8 cellular contexts compared by ENCODE assay signal in genomic region chr11:65546217-65546958, GRCh38. TPM values are rescaled to one million over a fixed set of nuclear protein-coding genes. Genes with fewer than 3 reads are reported as not detected.
DNase-seq lines count a peak whose midpoint lies in the region; ATAC-seq, FAIRE-seq and TF ChIP-seq lines count a peak whose summit lies in the region.

No MANE protein-coding gene starts in this region.

- BruUV-seq in GM12878 (replicated peaks; lab: Mats Ljungman, UMichigan) = no TSS peak

- peak overlapping the region; percentile 91 for H3K4me2 ChIP-seq in GM12878 (ENCODE audit: control insufficient read depth, insufficient read depth)

- H3K27me3 ChIP-seq in GM06990 (replicated peaks; ENCODE audit: control insufficient read depth, insufficient read depth, low read length) = no peaks in the 10 kb centered on the region
- no peaks in the 10 kb centered on the region for H3K27me3 ChIP-seq in GM12878 (replicated peaks in 1 of 2; ENCODE audit: control insufficient read depth in 2 of 2, insufficient read depth in 2 of 2, low read length in 1 of 2)
- no peaks in the 10 kb centered on the region for H3K27me3 ChIP-seq in right lobe of liver

- RAD21 ChIA-PET in GM12878 (lab: Charles Lee; ENCODE audit: unreplicated experiment) = interaction anchor here (0.6 to 1.3 kb wide), 6 partner anchors 16 to 69 kb away, joined by 3 to 6 read pairs (median 3); partner anchors contain the start of genes EHBP1L1, FAM89B, PCNX3 and ZNRD2

- no peak for FAIRE-seq in GM12878 (lab: Jason Lieb, UNC)

- peak overlapping the region; percentile 43; the same call in 1 of the 2 replicates for H3K9ac ChIP-seq in GM12878 (ENCODE audit: control insufficient read depth, insufficient read depth, low read length)

- ATAC-seq in GM12878 (peak; percentile 93), right lobe of liver (peak; percentile 87 to 92 (median 90))

- SMC1A ChIA-PET in GM12878 (lab: Charles Lee; ENCODE audit: uncharacterized antibody, unreplicated experiment) = interaction anchor here (1.4 to 1.6 kb wide), 2 partner anchors 25 to 27 kb away, joined by 3 to 5 read pairs; partner anchors contain the start of gene FAM89B

- TF ChIP-seq POLR2A in GM12878 (IDR thresholded peaks at IDR 0.05; ENCODE audit: low read depth, low read length) (peak; percentile 69), right lobe of liver (IDR thresholded peaks at IDR 0.05) (peak; percentile 54)

- peak overlapping the region; percentile 87 for H2AFZ ChIP-seq in GM12878 (ENCODE audit: control insufficient read depth, low read depth, low read length)

- no peak for TF ChIP-seq CTCF in GM06990 (IDR thresholded peaks at IDR 0.05; ENCODE audit: insufficient read depth, low read length, poor library complexity, severe bottlenecking)
- TF ChIP-seq CTCF in HEK293 (tag by site-specific recombination; IDR thresholded peaks at IDR 0.05) = no peak
- no peak for TF ChIP-seq CTCF in GM12878 (IDR thresholded peaks at IDR 0.05 in 2 of 3, conservative IDR thresholded peaks at IDR 0.05 in 1 of 3; ENCODE audit: control insufficient read depth in 2 of 3, extremely low read depth in 1 of 3, insufficient read depth in 1 of 3, low read depth in 3 of 3, low read length in 3 of 3)
- TF ChIP-seq CTCF in right lobe of liver (IDR thresholded peaks at IDR 0.05) = no peak

- H3K9me3 ChIP-seq in HEK293 (ENCODE audit: control insufficient read depth, insufficient read depth, low read depth, low read length) (no peaks in the 10 kb centered on the region), GM12878 (replicated peaks; ENCODE audit: control insufficient read depth, insufficient read depth, low read length) (no peaks in the 10 kb centered on the region), right lobe of liver (no peaks in the 10 kb centered on the region)

- H3K79me2 ChIP-seq in GM12878 (ENCODE audit: control insufficient read depth, insufficient read depth, low read length) = no peaks in the 10 kb centered on the region

- DNase-seq in GM06990 (ENCODE audit: extremely low read depth, insufficient read length) (peak; percentile 92), NCI-H1048 (lab: John Stamatoyannopoulos, UW) (peak; percentile 82), T-helper 22 cell (ENCODE audit: low read depth) (peak; percentile 97), GM12878 (ENCODE audit: low read depth, low spot score) (no peak), right lobe of liver (peak; percentile 98 to 99 (median 98)), putamen (ENCODE audit: low spot score) (no peak)
- peak; percentile 94 for DNase-seq in stimulated activated CD8-positive, alpha-beta memory T cell treated with anti-CD3 and anti-CD28 coated beads, Interleukin-12 subunit alpha, Interleukin-12 subunit beta, amount 100 ng/mL, for 24 hours (ENCODE audit: extremely low read depth)

- TF ChIP-seq RAD21 in GM12878 (IDR thresholded peaks at IDR 0.05; ENCODE audit: insufficient read depth, low read depth, low read length) = no peak

- peak overlapping the region; percentile 62 for H3K4me3 ChIP-seq in GM06990 (replicated peaks; ENCODE audit: low read depth, low read length)
- H3K4me3 ChIP-seq in HEK293 (ENCODE audit: low read depth, low read length) = peak overlapping the region; percentile 31
- H3K4me3 ChIP-seq in GM12878 = peak overlapping the region; percentile 68
- peak overlapping the region; percentile 57 to 76 (median 69) for H3K4me3 ChIP-seq in right lobe of liver

- no peaks in the 10 kb centered on the region for H4K20me1 ChIP-seq in GM12878 (ENCODE audit: control insufficient read depth, insufficient read depth)

- intact Hi-C loops in GM12878 (cut with micrococcal nuclease; ENCODE audit: unreplicated experiment) (no loop called here), right lobe of liver (cut with DNase I) (no loop called here)

- POLR2A ChIA-PET in HEK293 (lab: Yijun Ruan, JAX) (interaction anchor here (0.7 to 3.0 kb wide), 8 partner anchors 10 to 55 kb away, joined by 4 to 14 read pairs (median 7); partner anchors contain the start of genes FAM89B, LTBP3, SCYL1 and ZNRD2), GM12878 (lab: Charles Lee) (interaction anchor here (0.5 to 0.7 kb wide), 6 partner anchors 15 to 234 kb away, joined by 3 to 6 read pairs (median 4); partner anchors contain the start of gene FAM89B)

- CTCF ChIA-PET in HEK293 (lab: Yijun Ruan, JAX) = interaction anchor here (2.1 kb wide), 1 partner anchor 25 kb away, joined by 11 read pairs; the partner anchor contains the start of gene ZNRD2
- CTCF ChIA-PET in GM12878 (lab: Yijun Ruan, JAX) = interaction anchor here (0.6 to 1.6 kb wide), 4 partner anchors 24 to 513 kb away, joined by 3 to 5 read pairs (median 4); partner anchors contain the start of gene ZNRD2

- no peak for TF ChIP-seq EP300 in GM12878 (IDR thresholded peaks at IDR 0.05; ENCODE audit: borderline replicate concordance in 1 of 2, control insufficient read depth in 1 of 2, low read depth in 2 of 2, low read length in 2 of 2)

- H3K36me3 ChIP-seq in GM06990 (ENCODE audit: control insufficient read depth, insufficient read depth, low read length) (no peaks in the 10 kb centered on the region), HEK293 (ENCODE audit: control insufficient read depth in 2 of 2, insufficient read depth in 1 of 2, low read length in 2 of 2) (peaks cover 5 to 81% of the 10 kb centered on the region in 2 experiments; a peak in 2 of 3 replicates), GM12878 (ENCODE audit: control insufficient read depth in 2 of 2, insufficient read depth in 2 of 2, low read length in 1 of 2) (no peaks in the 10 kb centered on the region), right lobe of liver (no peaks in the 10 kb centered on the region)

- in situ Hi-C loops in GM12878 (cut with MboI) = no loop called here

- WGBS in GM12878 (ENCODE audit: insufficient coverage, insufficient replicate concordance, low lambda C conversion rate, missing lambda C conversion rate) = under 1% methylated on average over 44 of the region's 64 CpGs
- WGBS in right lobe of liver (ENCODE audit: insufficient coverage, low coverage, low lambda C conversion rate, missing lambda C conversion rate) = 2% methylated on average over 17 of the region's 64 CpGs

- H3K4me1 ChIP-seq in HEK293 (ENCODE audit: control insufficient read depth, insufficient read depth, low read length) (no peaks in the 10 kb centered on the region; the same call in 1 of the 2 replicates), GM12878 (ENCODE audit: control insufficient read depth, insufficient read depth, low read length) (peaks cover 23% of the 10 kb centered on the region), right lobe of liver (peaks cover 0 to 20% (median 6%) of the 10 kb centered on the region in 4 donors)

- no peak overlapping the region for H3K27ac ChIP-seq in HEK293 (ENCODE audit: extremely low read depth, low read depth, low read length)
- H3K27ac ChIP-seq in GM12878 (ENCODE audit: control insufficient read depth, insufficient read depth) = no peak overlapping the region
- H3K27ac ChIP-seq in right lobe of liver = peak overlapping the region; percentile 21 to 81 (median 51)

RNA-seq across cellular contexts. Expression of gene LTBP3, which starts 11.8 kb away (rescaled TPM):
- 8.6 and 11.6 TPM in 2 replicates for total RNA-seq in GM12878 (2013; cell fraction: nucleolus; rRNA removed)
- total RNA-seq in GM12878 (2014; rRNA removed) (8.5 and 9.0 TPM in 2 replicates), GM12878 (2014; rRNA removed; fragmentation: Illumina TruSeq; extraction: Trizol) (1.2 and 2.2 TPM in 2 replicates), GM12878 (2021) (8.0 and 9.0 TPM in 2 replicates), right lobe of liver (10 to 100 TPM; 26.6 to 94.1 (median 46.8) TPM)
- 12.8 TPM for polyA plus RNA-seq in GM12878 (2011; ENCODE audit: low read depth)
- polyA plus RNA-seq in GM12878 (2011; rRNA removed) (3.1 and 7.0 TPM in 2 replicates), GM12878 (2014; fragmentation: Illumina TruSeq; extraction: Trizol) (1.00 and 2.3 TPM in 2 replicates), GM12878 (2014; fragmentation: Nextera tagmentation; extraction: Ambion mirVana) (not detected), GM12878 (2014; rRNA removed) (12.2 and 14.7 TPM in 2 replicates), GM12878 (2016; fragmentation: Nextera tagmentation; extraction: Ambion mirVana) (1 to 10 TPM; 4.0 to 5.5 TPM)
- polyA plus RNA-seq in GM12878 (2011; cell fraction: cytosol; rRNA removed) = 14.4 and 24.0 TPM in 2 replicates
- polyA plus RNA-seq in GM12878 (2011; cell fraction: nucleus; rRNA removed) = 47.3 and 52.7 TPM in 2 replicates
- 15.6 and 16.4 TPM in 2 replicates for polyA plus RNA-seq in GM12878 (2012)
- 3.8 and 4.7 TPM in 2 replicates for polyA minus RNA-seq in GM12878 (2011; rRNA and poly(A)+ RNA removed)
- 5.6 and 6.7 TPM in 2 replicates for polyA minus RNA-seq in GM12878 (2011; cell fraction: cytosol; rRNA and poly(A)+ RNA removed)
- 6.6 and 12.8 TPM in 2 replicates for polyA minus RNA-seq in GM12878 (2011; cell fraction: nucleus; rRNA and poly(A)+ RNA removed)

RNA-seq across cellular contexts. Expression of gene SCYL1, which starts 21.5 kb away (rescaled TPM):
- 28.9 and 34.4 TPM in 2 replicates for total RNA-seq in GM12878 (2013; cell fraction: nucleolus; rRNA removed)
- 75.1 and 82.7 TPM in 2 replicates for total RNA-seq in GM12878 (2014; rRNA removed)
- 25.9 and 29.3 TPM in 2 replicates for total RNA-seq in GM12878 (2014; rRNA removed; fragmentation: Illumina TruSeq; extraction: Trizol)
- total RNA-seq in GM12878 (2021) = 66.7 and 67.8 TPM in 2 replicates
- polyA plus RNA-seq in GM12878 (2011; ENCODE audit: low read depth) = 16.4 TPM
- polyA plus RNA-seq in GM12878 (2011; rRNA removed) = 17.8 and 43.1 TPM in 2 replicates
- polyA plus RNA-seq in GM12878 (2011; cell fraction: cytosol; rRNA removed) = 88.7 and 112 TPM in 2 replicates
- polyA plus RNA-seq in GM12878 (2011; cell fraction: nucleus; rRNA removed) = 114 and 150 TPM in 2 replicates
- 35.1 and 36.8 TPM in 2 replicates for polyA plus RNA-seq in GM12878 (2012)
- polyA plus RNA-seq in GM12878 (2014; fragmentation: Illumina TruSeq; extraction: Trizol) = 6.9 and 32.5 TPM in 2 replicates
- 1 to 10 TPM in 1 of 2 experiments, under 1 TPM in 1; 0.80 to 6.3 TPM for polyA plus RNA-seq in GM12878 (2014; fragmentation: Nextera tagmentation; extraction: Ambion mirVana)
- polyA plus RNA-seq in GM12878 (2014; rRNA removed) = 68.0 and 74.6 TPM in 2 replicates
- 10 to 100 TPM; 59.2 to 65.4 TPM for polyA plus RNA-seq in GM12878 (2016; fragmentation: Nextera tagmentation; extraction: Ambion mirVana)
- polyA minus RNA-seq in GM12878 (2011; rRNA and poly(A)+ RNA removed) = 43.5 and 70.6 TPM in 2 replicates
- polyA minus RNA-seq in GM12878 (2011; cell fraction: cytosol; rRNA and poly(A)+ RNA removed) = 23.4 and 34.6 TPM in 2 replicates
- 16.7 and 26.3 TPM in 2 replicates for polyA minus RNA-seq in GM12878 (2011; cell fraction: nucleus; rRNA and poly(A)+ RNA removed)
- 10 to 100 TPM; 51.3 to 82.3 (median 57.0) TPM for total RNA-seq in right lobe of liver

RNA-seq across cellular contexts. Expression of gene ZNRD2, which starts 23.9 kb away (rescaled TPM):
- 31.8 and 42.8 TPM in 2 replicates for total RNA-seq in GM12878 (2013; cell fraction: nucleolus; rRNA removed)
- total RNA-seq in GM12878 (2014; rRNA removed) = 71.3 and 77.0 TPM in 2 replicates
- total RNA-seq in GM12878 (2014; rRNA removed; fragmentation: Illumina TruSeq; extraction: Trizol) = 20.0 and 24.8 TPM in 2 replicates
- total RNA-seq in GM12878 (2021) = 62.0 and 63.3 TPM in 2 replicates
- polyA plus RNA-seq in GM12878 (2011; ENCODE audit: low read depth) = 35.6 TPM
- 13.4 and 32.2 TPM in 2 replicates for polyA plus RNA-seq in GM12878 (2011; rRNA removed)
- 60.6 and 85.4 TPM in 2 replicates for polyA plus RNA-seq in GM12878 (2011; cell fraction: cytosol; rRNA removed)
- polyA plus RNA-seq in GM12878 (2011; cell fraction: nucleus; rRNA removed) = 70.4 and 75.4 TPM in 2 replicates
- polyA plus RNA-seq in GM12878 (2012) = 43.7 and 53.4 TPM in 2 replicates
- 1.2 and 7.9 TPM in 2 replicates for polyA plus RNA-seq in GM12878 (2014; fragmentation: Illumina TruSeq; extraction: Trizol)
- polyA plus RNA-seq in GM12878 (2014; fragmentation: Nextera tagmentation; extraction: Ambion mirVana) = 10 to 100 TPM; 14.8 to 48.7 TPM
- polyA plus RNA-seq in GM12878 (2014; rRNA removed) = 74.8 and 79.0 TPM in 2 replicates
- polyA plus RNA-seq in GM12878 (2016; fragmentation: Nextera tagmentation; extraction: Ambion mirVana) = 100 to 1,000 TPM; 107 to 111 TPM
- 5.0 and 12.2 TPM in 2 replicates for polyA minus RNA-seq in GM12878 (2011; rRNA and poly(A)+ RNA removed)
- polyA minus RNA-seq in GM12878 (2011; cell fraction: cytosol; rRNA and poly(A)+ RNA removed) = 5.8 and 6.9 TPM in 2 replicates
- 32.3 and 48.6 TPM in 2 replicates for polyA minus RNA-seq in GM12878 (2011; cell fraction: nucleus; rRNA and poly(A)+ RNA removed)
- total RNA-seq in right lobe of liver = 10 to 100 TPM; 11.6 to 43.2 (median 16.5) TPM

RNA-seq across cellular contexts. Expression of gene FAM89B, which starts 25.9 kb away (rescaled TPM):
- 6.1 and 7.8 TPM in 2 replicates for total RNA-seq in GM12878 (2013; cell fraction: nucleolus; rRNA removed)
- 26.2 and 32.0 TPM in 2 replicates for total RNA-seq in GM12878 (2014; rRNA removed)
- total RNA-seq in GM12878 (2014; rRNA removed; fragmentation: Illumina TruSeq; extraction: Trizol) = 7.2 and 10.4 TPM in 2 replicates
- 28.5 and 29.6 TPM in 2 replicates for total RNA-seq in GM12878 (2021)
- polyA plus RNA-seq in GM12878 (2011; ENCODE audit: low read depth) = 4.4 TPM
- polyA plus RNA-seq in GM12878 (2011; rRNA removed) = 3.6 and 8.0 TPM in 2 replicates
- polyA plus RNA-seq in GM12878 (2011; cell fraction: cytosol; rRNA removed) = 16.4 and 28.8 TPM in 2 replicates
- polyA plus RNA-seq in GM12878 (2011; cell fraction: nucleus; rRNA removed) = 29.2 and 30.4 TPM in 2 replicates
- polyA plus RNA-seq in GM12878 (2012) = 11.8 and 13.3 TPM in 2 replicates
- polyA plus RNA-seq in GM12878 (2014; fragmentation: Illumina TruSeq; extraction: Trizol) = 0.74 and 9.1 TPM in 2 replicates
- polyA plus RNA-seq in GM12878 (2014; fragmentation: Nextera tagmentation; extraction: Ambion mirVana) = 1 to 10 TPM in 1 of 2 experiments, under 1 TPM in 1; 0.34 to 2.2 TPM
- 36.7 and 50.7 TPM in 2 replicates for polyA plus RNA-seq in GM12878 (2014; rRNA removed)
- 10 to 100 TPM in 1 of 2 experiments, 1 to 10 TPM in 1; 2.8 to 26.6 TPM for polyA plus RNA-seq in GM12878 (2016; fragmentation: Nextera tagmentation; extraction: Ambion mirVana)
- 4.4 and 9.6 TPM in 2 replicates for polyA minus RNA-seq in GM12878 (2011; rRNA and poly(A)+ RNA removed)
- 4.0 and 5.7 TPM in 2 replicates for polyA minus RNA-seq in GM12878 (2011; cell fraction: cytosol; rRNA and poly(A)+ RNA removed)
- polyA minus RNA-seq in GM12878 (2011; cell fraction: nucleus; rRNA and poly(A)+ RNA removed) = 16.1 and 24.5 TPM in 2 replicates
- 10 to 100 TPM; 12.8 to 20.6 (median 14.6) TPM for total RNA-seq in right lobe of liver

RNA-seq across cellular contexts. Expression of gene EHBP1L1, which starts 29.5 kb away (rescaled TPM):
- total RNA-seq in GM12878 (2013; cell fraction: nucleolus; rRNA removed) = 101 and 114 TPM in 2 replicates
- total RNA-seq in GM12878 (2014; rRNA removed) (63.3 and 74.6 TPM in 2 replicates), GM12878 (2014; rRNA removed; fragmentation: Illumina TruSeq; extraction: Trizol) (32.9 and 37.1 TPM in 2 replicates), GM12878 (2021) (90.7 and 92.7 TPM in 2 replicates), right lobe of liver (10 to 100 TPM; 10.0 to 29.9 (median 13.7) TPM)
- 22.5 TPM for polyA plus RNA-seq in GM12878 (2011; ENCODE audit: low read depth)
- polyA plus RNA-seq in GM12878 (2011; rRNA removed) (21.5 and 28.4 TPM in 2 replicates), GM12878 (2014; fragmentation: Illumina TruSeq; extraction: Trizol) (34.3 and 39.8 TPM in 2 replicates), GM12878 (2014; fragmentation: Nextera tagmentation; extraction: Ambion mirVana) (under 1 TPM; 0.06 to 0.09 TPM), GM12878 (2014; rRNA removed) (99.4 and 117 TPM in 2 replicates), GM12878 (2016; fragmentation: Nextera tagmentation; extraction: Ambion mirVana) (10 to 100 TPM; 15.5 to 18.9 TPM)
- polyA plus RNA-seq in GM12878 (2011; cell fraction: cytosol; rRNA removed) = 37.0 and 59.7 TPM in 2 replicates
- polyA plus RNA-seq in GM12878 (2011; cell fraction: nucleus; rRNA removed) = 195 and 323 TPM in 2 replicates
- 52.1 and 68.8 TPM in 2 replicates for polyA plus RNA-seq in GM12878 (2012)
- polyA minus RNA-seq in GM12878 (2011; rRNA and poly(A)+ RNA removed) = 22.7 and 40.4 TPM in 2 replicates
- 33.2 and 33.8 TPM in 2 replicates for polyA minus RNA-seq in GM12878 (2011; cell fraction: cytosol; rRNA and poly(A)+ RNA removed)
- 24.8 and 46.7 TPM in 2 replicates for polyA minus RNA-seq in GM12878 (2011; cell fraction: nucleus; rRNA and poly(A)+ RNA removed)

Comparison
In these comparisons a context has a peak if more than half of its experiments do, and no peak if none do; other contexts are left out.
1. DNase-seq: peak in GM06990 (single experiment), NCI-H1048 (single experiment), T-helper 22 cell (single experiment), right lobe of liver (3 of 3) and stimulated activated CD8-positive, alpha-beta memory T cell treated with anti-CD3 and anti-CD28 coated beads, Interleukin-12 subunit alpha, Interleukin-12 subunit beta, amount 100 ng/mL, for 24 hours (single experiment); none in GM12878 (single experiment) and putamen (single experiment).
2. H3K27ac ChIP-seq: peak in right lobe of liver (3 of 3); none in HEK293 (single experiment) and GM12878 (single experiment).
3. Peak in every context shown above with its lines, with median percentiles within 50 percentile points of each other: H3K4me3 ChIP-seq.